Comparison of ENCODE assay signal across 9 cellular contexts in the genomic region with DNA sequence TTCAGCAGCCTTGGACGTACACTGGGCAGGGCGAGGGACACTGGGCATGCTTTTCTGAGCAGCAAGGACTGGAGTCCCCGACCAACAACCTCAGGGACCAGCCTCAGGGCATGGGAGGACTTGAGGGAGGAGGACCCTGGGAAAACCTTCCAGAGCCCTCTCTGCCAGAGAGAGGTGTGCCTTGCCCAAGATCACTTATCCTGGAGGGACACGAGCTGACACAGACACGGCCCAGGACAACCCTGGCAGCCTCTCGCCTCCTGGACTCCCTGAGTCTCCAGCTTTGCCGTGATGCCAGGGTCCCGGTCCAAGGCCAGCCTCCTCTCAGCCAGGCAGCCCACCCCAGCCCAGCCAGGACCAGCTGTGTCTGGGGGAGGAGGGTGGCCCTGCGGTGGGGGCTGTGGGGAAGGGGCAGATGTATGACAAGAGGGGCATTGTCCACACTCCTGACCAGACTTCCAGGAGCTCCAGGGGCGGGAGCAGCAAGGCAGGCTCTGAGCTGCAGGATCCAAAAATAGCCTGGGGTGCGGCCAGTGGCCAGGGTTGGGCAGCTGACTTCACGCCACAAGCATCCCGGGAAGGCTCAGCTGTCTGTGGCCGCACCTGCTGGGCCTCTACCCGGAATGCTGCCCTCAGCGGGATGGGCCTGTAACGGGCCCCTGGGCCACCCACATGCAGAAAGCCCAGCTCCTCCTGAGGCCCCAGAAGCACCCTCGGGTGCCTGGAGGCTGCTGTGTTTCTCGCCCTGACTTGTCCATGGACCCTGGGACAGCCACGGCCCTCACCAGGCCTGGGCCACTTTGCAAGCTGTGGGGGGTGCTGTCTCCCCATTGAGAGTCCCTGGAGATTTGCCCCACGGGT.
DNase-seq lines count a peak whose midpoint lies in the region; ATAC-seq and TF ChIP-seq lines count a peak whose summit lies in the region.
"Had no signal": no experiment of that assay in that cellular context is flagged by ENCODE, and none has a peak within 500 bp of the region (broad histone marks: within the 10 kb centered on the region; RNA-seq: fewer than 3 reads in every experiment).

No MANE protein-coding gene starts in this region.

- H3K4me3 Mint-ChIP-seq in Calu3 (ENCODE audit: low read depth, unreplicated experiment) (no peak overlapping the region), neural progenitor cell (no peak overlapping the region)

- no peaks in the 10 kb centered on the region for H4K20me1 ChIP-seq in neural progenitor cell (ENCODE audit: low read depth)

- H3K4me1 Mint-ChIP-seq in Calu3 (ENCODE audit: low read depth, unreplicated experiment) (peaks cover 15% of the 10 kb centered on the region), neural progenitor cell (peaks cover 7% of the 10 kb centered on the region)

- TF ChIP-seq POLR2A in adrenal gland (IDR thresholded peaks at IDR 0.05) = peak in 1 of 2 donors; percentile 61

- 43 to 61% (median 44%) methylated on average over 5 to 21 of the region's 21 CpGs for WGBS in adrenal gland, 4 donors
- whole genome bisulfite sequencing in heart right ventricle, 2 donors = 22 to 31% methylated on average over 21 of the region's 21 CpGs

- H3K36me3 ChIP-seq in adrenal gland (replicated peaks in 1 of 2) (no peaks in the 10 kb centered on the region), heart right ventricle (no peaks in the 10 kb centered on the region), neural progenitor cell (no peaks in the 10 kb centered on the region)

- no peak overlapping the region for H2AFZ ChIP-seq in neural progenitor cell (replicated peaks)

- H3K9me3 Mint-ChIP-seq in Calu3 (ENCODE audit: low read depth, unreplicated experiment) (no peaks in the 10 kb centered on the region), neural progenitor cell (no peaks in the 10 kb centered on the region)

- H3K9ac ChIP-seq in neural progenitor cell = no peak overlapping the region

- no peaks in the 10 kb centered on the region for H3F3A ChIP-seq in neural progenitor cell (ENCODE audit: low read depth)

- no TSS peak for BruUV-seq in Calu3 (replicated peaks; lab: Mats Ljungman, UMichigan)

- H3K27ac ChIP-seq in adrenal gland = peak overlapping the region; percentile 46 to 89 (median 87)
- H3K27ac ChIP-seq in heart right ventricle = peak overlapping the region; percentile 71 to 97 (median 92)
- no peak overlapping the region for H3K27ac ChIP-seq in neural progenitor cell

- intact Hi-C loops in Calu3 (cut with micrococcal nuclease; ENCODE audit: unreplicated experiment) = loop anchor here (10.0 kb wide), 1 partner anchor 115 kb away; no protein-coding TSS in a partner anchor
- intact Hi-C loops in adrenal gland (cut with DNase I) = loop anchor here in 1 of 2 donors (10.0 kb wide), 1 partner anchor 115 kb away; no protein-coding TSS in a partner anchor
- intact Hi-C loops in heart right ventricle (cut with DNase I) = loop anchor here in 5 of 10 donors (5.0 kb wide), 4 partner anchors 67 to 138 kb away; partner anchors contain the start of gene GPC1 (in 4 of the 5)

- H3K9me3 ChIP-seq in adrenal gland (replicated peaks in 1 of 3) = no peaks in the 10 kb centered on the region
- H3K9me3 ChIP-seq in heart right ventricle = no peaks in the 10 kb centered on the region
- no peaks in the 10 kb centered on the region for H3K9me3 ChIP-seq in neural progenitor cell (ENCODE audit: low read depth)

- H3K79me2 ChIP-seq in neural progenitor cell (ENCODE audit: low read depth) = no peaks in the 10 kb centered on the region

- no peaks in the 10 kb centered on the region for H3K27me3 ChIP-seq in adrenal gland
- no peaks in the 10 kb centered on the region for H3K27me3 ChIP-seq in heart right ventricle
- no peaks in the 10 kb centered on the region for H3K27me3 ChIP-seq in neural progenitor cell

- no peak overlapping the region for H3K4me3 ChIP-seq in adrenal gland
- H3K4me3 ChIP-seq in heart right ventricle = no peak overlapping the region
- H3K4me3 ChIP-seq in neural progenitor cell = no peak overlapping the region

- no peak overlapping the region for H3K4me2 ChIP-seq in neural progenitor cell

- H3K4me1 ChIP-seq in adrenal gland (replicated peaks in 1 of 2) (peaks cover 21 to 36% of the 10 kb centered on the region in 2 donors), heart right ventricle (peaks cover 19 to 78% (median 41%) of the 10 kb centered on the region in 9 donors), neural progenitor cell (no peaks in the 10 kb centered on the region)

- H3K36me3 Mint-ChIP-seq in Calu3 (ENCODE audit: insufficient read depth, unreplicated experiment) (no peaks in the 10 kb centered on the region), neural progenitor cell (no peaks in the 10 kb centered on the region)

- H3K27me3 Mint-ChIP-seq in Calu3 (ENCODE audit: unreplicated experiment) = no peaks in the 10 kb centered on the region
- H3K27me3 Mint-ChIP-seq in neural progenitor cell (ENCODE audit: insufficient read depth, low read depth) = peaks cover 3% of the 10 kb centered on the region

- CTCF ChIA-PET in Calu3 (lab: Charles Lee) = interaction anchor here (0.7 to 1.1 kb wide), 3 partner anchors 12 to 114 kb away, joined by 3 to 4 read pairs (median 3); no protein-coding TSS in a partner anchor

- ATAC-seq in heart right ventricle (peak; percentile 79 to 89 (median 84)), GM18517 (IDR thresholded peaks at IDR 0.05; ENCODE audit: unreplicated experiment) (no peak)

- peak overlapping the region; percentile 69 for H3K27ac Mint-ChIP-seq in Calu3 (ENCODE audit: unreplicated experiment)
- no peak overlapping the region for H3K27ac Mint-ChIP-seq in neural progenitor cell

- DNase-seq in Calu3 = peak; percentile 92
- DNase-seq in adrenal gland = peak; percentile 71 to 92 (median 88)
- peak; percentile 72 to 83 for DNase-seq in heart right ventricle
- peak; percentile 25 for DNase-seq in putamen (ENCODE audit: low spot score)
- DNase-seq in neural progenitor cell (ENCODE audit: low spot score) = no peak
- no peak for DNase-seq in NCI-H524 treated with DMSO at 0.1 percent for 48 hours (lab: John Stamatoyannopoulos, UW)
- DNase-seq in NCI-H526 treated with DMSO at 0.1 percent for 48 hours (lab: John Stamatoyannopoulos, UW) = no peak
- DNase-seq: activated CD8-positive, alpha-beta memory T cell treated with anti-CD3 and anti-CD28 coated beads for 24 hours had no signal

- no peak for TF ChIP-seq CTCF in Calu3 (IDR thresholded peaks at IDR 0.05; ENCODE audit: unreplicated experiment)
- no peak for TF ChIP-seq CTCF in adrenal gland (IDR thresholded peaks at IDR 0.05)
- no peak for TF ChIP-seq CTCF in heart right ventricle (IDR thresholded peaks at IDR 0.05)
- TF ChIP-seq CTCF in neural progenitor cell (IDR thresholded peaks at IDR 0.05) = no peak

Comparison
In these comparisons a context has a peak if more than half of its experiments do, and no peak if none do; other contexts are left out.
1. DNase-seq: peak in Calu3 (single experiment), adrenal gland (7 of 7), heart right ventricle (2 of 2) and putamen (single experiment); none in neural progenitor cell (single experiment), NCI-H524 treated with DMSO at 0.1 percent for 48 hours (single experiment) and NCI-H526 treated with DMSO at 0.1 percent for 48 hours (single experiment).